8 cellular contexts compared by ENCODE assay signal in genomic region chr17:19376799-19377198, GRCh38. TPM values are rescaled to one million over a fixed set of nuclear protein-coding genes. Genes with fewer than 3 reads are reported as not detected.
DNase-seq lines count a peak whose midpoint lies in the region; ATAC-seq and TF ChIP-seq lines count a peak whose summit lies in the region.

No MANE protein-coding gene starts in this region.

- H3K27me3 ChIP-seq in gastroesophageal sphincter (no peaks in the 10 kb centered on the region), spleen (replicated peaks in 1 of 7) (no peaks in the 10 kb centered on the region)

- H3K9me3 ChIP-seq in gastroesophageal sphincter: no peaks in the 10 kb centered on the region
- H3K9me3 ChIP-seq in spleen: no peaks in the 10 kb centered on the region

- H3K27ac ChIP-seq in gastroesophageal sphincter (peak overlapping the region; percentile 78 to 98 (median 94)), spleen (peak overlapping the region; percentile 96 to 98 (median 98))

- TF ChIP-seq CTCF in gastroesophageal sphincter (IDR thresholded peaks at IDR 0.05) (no peak), spleen (IDR thresholded peaks at IDR 0.05 in 8 of 11, conservative IDR thresholded peaks at IDR 0.05 in 3 of 11) (no peak)

- ATAC-seq in gastroesophageal sphincter (no peak), GM21619 (IDR thresholded peaks at IDR 0.05; ENCODE audit: unreplicated experiment) (no peak)

- H3K4me1 ChIP-seq in gastroesophageal sphincter: peaks cover 0 to 48% (median 13%) of the 10 kb centered on the region in 3 donors
- H3K4me1 ChIP-seq in spleen: peaks cover 9 to 74% (median 41%) of the 10 kb centered on the region in 6 donors

- peak overlapping the region; percentile 55 to 67 for H3K4me3 ChIP-seq in gastroesophageal sphincter
- H3K4me3 ChIP-seq in spleen: peak overlapping the region in 7 of 8 donors; percentile 79 to 93 (median 90)

- H3K36me3 ChIP-seq in gastroesophageal sphincter (peaks cover 0 to 25% of the 10 kb centered on the region in 2 donors), spleen (peaks cover 4 to 28% (median 22%) of the 10 kb centered on the region in 6 donors)

- no peak for TF ChIP-seq POLR2A in gastroesophageal sphincter (IDR thresholded peaks at IDR 0.05)
- no peak for TF ChIP-seq POLR2A in spleen (IDR thresholded peaks at IDR 0.05)

- WGBS in gastroesophageal sphincter (ENCODE audit: low coverage in 1 of 2), 2 donors: 25 to 63% methylated on average over 2 of the region's 2 CpGs
- 43 to 73% (median 59%) methylated on average over 2 of the region's 2 CpGs for WGBS in spleen, 5 donors

- DNase-seq in activated effector memory CD4-positive, alpha-beta T cell treated with anti-CD3 and anti-CD28 coated beads, Interleukin-2, amount 50 U/mL, for 16 hours: peak; percentile 14
- no peak for DNase-seq in activated effector memory CD4-positive, alpha-beta T cell treated with Interleukin-2 at 50 U/mL for 16 hours
- DNase-seq in SW480 (ENCODE audit: low spot score) (peak; percentile 53), spleen (no peak), NCI-H1048 (lab: John Stamatoyannopoulos, UW) (no peak), HuH-7.5 (ENCODE audit: low spot score) (no peak)

- no peak for TF ChIP-seq EP300 in gastroesophageal sphincter (IDR thresholded peaks at IDR 0.05)

- intact Hi-C loops in spleen (cut with DNase I; ENCODE audit: low total_unique reads): no loop called here

RNA-seq across cellular contexts. Expression of gene MAPK7, which starts 1.5 kb away (rescaled TPM):
- 10 to 100 TPM; 11.7 to 43.0 (median 28.0) TPM for total RNA-seq in gastroesophageal sphincter
- total RNA-seq in spleen: 10 to 100 TPM; 23.1 to 56.2 (median 34.4) TPM
- 10 to 100 TPM in 1 of 3 donors, 1 to 10 TPM in 2; 5.7 to 15.1 (median 6.9) TPM for polyA plus RNA-seq in spleen

RNA-seq across cellular contexts. Expression of gene MFAP4, which starts 10.2 kb away (rescaled TPM):
- total RNA-seq in gastroesophageal sphincter (100 to 1,000 TPM in 3 of 4 donors, 10 to 100 TPM in 1; 89.3 to 282 (median 165) TPM), spleen (10 to 100 TPM; 10.1 to 41.0 (median 21.8) TPM)
- polyA plus RNA-seq in spleen: 10 to 100 TPM; 16.1 to 48.4 (median 17.8) TPM

RNA-seq across cellular contexts. Expression of gene B9D1, which starts 14.3 kb away (rescaled TPM):
- total RNA-seq in gastroesophageal sphincter (10 to 100 TPM; 10.5 to 30.2 (median 16.2) TPM), spleen (10 to 100 TPM in 1 of 7 donors, 1 to 10 TPM in 6; 6.4 to 14.1 (median 7.3) TPM)
- polyA plus RNA-seq in spleen: 1 to 10 TPM; 4.3 to 8.1 (median 5.8) TPM

RNA-seq across cellular contexts. Expression of gene RNF112, which starts 34.2 kb away (rescaled TPM):
- total RNA-seq in gastroesophageal sphincter (1 to 10 TPM; 1.4 to 7.6 (median 2.6) TPM), spleen (1 to 10 TPM; 2.3 to 7.6 (median 2.7) TPM)
- 1 to 10 TPM; 1.3 to 5.9 (median 2.2) TPM for polyA plus RNA-seq in spleen

Comparison
In these comparisons a context has a peak if more than half of its experiments do, and no peak if none do; other contexts are left out.
1. DNase-seq: peak in activated effector memory CD4-positive, alpha-beta T cell treated with anti-CD3 and anti-CD28 coated beads, Interleukin-2, amount 50 U/mL, for 16 hours (single experiment) and SW480 (single experiment); none in activated effector memory CD4-positive, alpha-beta T cell treated with Interleukin-2 at 50 U/mL for 16 hours (single experiment), spleen (single experiment), NCI-H1048 (single experiment) and HuH-7.5 (single experiment).